In the genomic region with DNA sequence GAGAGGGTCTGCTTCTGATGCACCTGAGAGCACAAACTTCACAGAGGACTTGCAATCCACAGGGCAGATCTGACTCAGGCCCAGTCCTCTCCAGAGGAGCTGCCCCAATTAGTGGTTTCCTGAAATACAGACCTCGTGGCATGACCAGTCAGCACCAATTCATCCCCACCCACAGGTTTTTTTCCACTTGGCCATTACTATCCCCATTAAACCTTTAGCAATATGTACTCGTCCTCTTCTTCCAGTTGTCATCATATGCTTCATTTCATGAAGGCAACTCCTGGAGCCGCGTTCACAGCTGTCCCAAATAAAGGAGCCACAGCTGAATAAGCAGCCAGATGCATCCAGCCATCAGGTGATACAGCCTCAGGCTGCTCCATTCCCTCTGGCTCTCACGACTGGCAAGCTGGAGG, we compare ENCODE assay signal across 12 cellular contexts.
DNase-seq lines count a peak whose midpoint lies in the region; ATAC-seq and TF ChIP-seq lines count a peak whose summit lies in the region.
"Had no signal": no experiment of that assay in that cellular context is flagged by ENCODE, and none has a peak within 500 bp of the region (broad histone marks: within the 10 kb centered on the region; RNA-seq: fewer than 3 reads in every experiment).

No MANE protein-coding gene starts in this region.

- 67% methylated on average over 5 of the region's 5 CpGs for WGBS in mammary epithelial cell (ENCODE audit: low coverage, missing lambda C conversion rate)

- no peaks in the 10 kb centered on the region for H4K20me1 ChIP-seq in mammary epithelial cell (ENCODE audit: insufficient read depth, low read length)

- H3K27ac Mint-ChIP-seq in osteocyte (ENCODE audit: unreplicated experiment) (peak overlapping the region; percentile 68), WTC11 (no peak overlapping the region)
- H3K27ac Mint-ChIP-seq: stimulated activated naive B cell treated with anti-CD40 and anti-IgM and Interleukin-4, amounts not matched to agents 10 μg/mL and 1 μg/mL and 100 μg/mL, for 72 hours had no signal

- in situ Hi-C loops in mammary epithelial cell (cut with MboI; ENCODE audit: low sequenced_read_pairs in 2 of 2), result no loop called here

- no peaks in the 10 kb centered on the region for H3K9me3 Mint-ChIP-seq in osteocyte (ENCODE audit: unreplicated experiment)
- H3K9me3 Mint-ChIP-seq in WTC11, result peaks cover 10% of the 10 kb centered on the region
- H3K9me3 Mint-ChIP-seq: stimulated activated naive B cell treated with anti-CD40 and anti-IgM and Interleukin-4, amounts not matched to agents 10 μg/mL and 1 μg/mL and 100 μg/mL, for 72 hours had no signal

- H3K27me3 ChIP-seq in mammary epithelial cell (ENCODE audit: insufficient read depth, low read length), result no peaks in the 10 kb centered on the region

- no peaks in the 10 kb centered on the region for H3K36me3 ChIP-seq in mammary epithelial cell (ENCODE audit: insufficient read depth, low read length)
- H3K36me3 ChIP-seq: WERI-Rb-1 had no signal

- no peaks in the 10 kb centered on the region for H3K36me3 Mint-ChIP-seq in osteocyte (ENCODE audit: unreplicated experiment)
- H3K36me3 Mint-ChIP-seq in WTC11, result no peaks in the 10 kb centered on the region
- H3K36me3 Mint-ChIP-seq: stimulated activated naive B cell treated with anti-CD40 and anti-IgM and Interleukin-4, amounts not matched to agents 10 μg/mL and 1 μg/mL and 100 μg/mL, for 72 hours had no signal

- peak overlapping the region; percentile 25 for H3K4me2 ChIP-seq in mammary epithelial cell (ENCODE audit: insufficient read depth, low read depth, low read length)

- H3K4me3 Mint-ChIP-seq in osteocyte (ENCODE audit: unreplicated experiment), result no peak overlapping the region
- no peak overlapping the region for H3K4me3 Mint-ChIP-seq in WTC11
- H3K4me3 Mint-ChIP-seq: stimulated activated naive B cell treated with anti-CD40 and anti-IgM and Interleukin-4, amounts not matched to agents 10 μg/mL and 1 μg/mL and 100 μg/mL, for 72 hours had no signal

- H3K27me3 Mint-ChIP-seq in osteocyte (ENCODE audit: unreplicated experiment) (no peaks in the 10 kb centered on the region), WTC11 (ENCODE audit: low read depth) (no peaks in the 10 kb centered on the region)

- no peak overlapping the region for H3K9ac ChIP-seq in mammary epithelial cell (ENCODE audit: insufficient read depth, low read length)

- DNase-seq in EL (peak; percentile 52), NCI-H69 (lab: John Stamatoyannopoulos, UW) (peak; percentile 94), mammary epithelial cell (peak; percentile 76), osteocyte (ENCODE audit: extremely low spot score, unreplicated experiment) (no peak), globus pallidus (ENCODE audit: low spot score) (no peak), NCI-H510A treated with DMSO at 0.1 percent for 48 hours (lab: John Stamatoyannopoulos, UW) (no peak), WTC11 (ENCODE audit: low spot score) (no peak), NCI-H1694 (lab: John Stamatoyannopoulos, UW) (no peak)
- DNase-seq: dermis blood vessel endothelial cell; stimulated activated CD4-positive, alpha-beta T cell treated with anti-CD3 and anti-CD28 coated beads, Interleukin-15, amount 100 ng/mL, for 24 hours; stimulated activated naive B cell treated with anti-CD40 and anti-IgM and Interleukin-4, amounts not matched to agents 10 μg/mL and 1 μg/mL and 100 μg/mL, for 72 hours; WERI-Rb-1 had no signal

- no peak overlapping the region for H3K27ac ChIP-seq in mammary epithelial cell (ENCODE audit: insufficient read depth, low read depth, low read length)
- H3K27ac ChIP-seq: WERI-Rb-1 had no signal

- peaks cover 42% of the 10 kb centered on the region for H3K4me1 Mint-ChIP-seq in osteocyte (ENCODE audit: unreplicated experiment)
- peaks cover 7% of the 10 kb centered on the region for H3K4me1 Mint-ChIP-seq in WTC11
- H3K4me1 Mint-ChIP-seq: stimulated activated naive B cell treated with anti-CD40 and anti-IgM and Interleukin-4, amounts not matched to agents 10 μg/mL and 1 μg/mL and 100 μg/mL, for 72 hours had no signal

- BruUV-seq in mammary epithelial cell (replicated peaks; lab: Mats Ljungman, UMichigan), result no TSS peak

- intact Hi-C loops in mammary epithelial cell (cut with micrococcal nuclease), result no loop called here

- peak overlapping the region; percentile 71 for H2AFZ ChIP-seq in mammary epithelial cell (ENCODE audit: low read depth, low read length)

- no peaks in the 10 kb centered on the region for H3K9me3 ChIP-seq in mammary epithelial cell (replicated peaks; ENCODE audit: insufficient read depth, low read length)

- H3K4me3 ChIP-seq in mammary epithelial cell (replicated peaks in 1 of 3; ENCODE audit: insufficient read depth in 1 of 3, low read depth in 2 of 3, low read length in 3 of 3), result no peak overlapping the region

- CTCF ChIA-PET in mammary epithelial cell (lab: Charles Lee; ENCODE audit: low non-redundant PET) (interaction anchor here (0.8 kb wide), 1 partner anchor 9 kb away, joined by 3 read pairs; no protein-coding TSS in a partner anchor), WTC11 (lab: Charles Lee) (interaction anchor here (1.5 kb wide), 2 partner anchors 9 to 55 kb away, joined by 3 read pairs; no protein-coding TSS in a partner anchor)

- POLR2A ChIA-PET in WTC11 (lab: Charles Lee), result no interaction called here

- peaks cover 8% of the 10 kb centered on the region for H3K4me1 ChIP-seq in mammary epithelial cell (ENCODE audit: insufficient read depth, low read length)

- H3K79me2 ChIP-seq in mammary epithelial cell (ENCODE audit: insufficient read depth, low read length), result no peaks in the 10 kb centered on the region

- no peak for ATAC-seq in WTC11
- ATAC-seq: stimulated activated naive B cell treated with anti-CD40 and anti-IgM and Interleukin-4, amounts not matched to agents 10 μg/mL and 1 μg/mL and 100 μg/mL, for 72 hours had no signal

- TF ChIP-seq CTCF in mammary epithelial cell (conservative IDR thresholded peaks at IDR 0.05 in 1 of 2, IDR thresholded peaks at IDR 0.05 in 1 of 2; ENCODE audit: extremely low read depth in 1 of 2, insufficient read depth in 1 of 2, low read depth in 1 of 2, low read length in 2 of 2) (no peak), osteocyte (IDR thresholded peaks at IDR 0.05) (no peak), WTC11 (IDR thresholded peaks at IDR 0.05) (no peak)

- dilution Hi-C loops in mammary epithelial cell (cut with HindIII; ENCODE audit: low sequenced_read_pairs), result no loop called here

TF ChIP-seq in WTC11, 78 proteins besides CTCF, POLR2A, EP300 and RAD21 (continues in another document):
- TF ChIP-seq AR (CRISPR knock-in tag; IDR thresholded peaks at IDR 0.05), result no peak
- no peak for TF ChIP-seq NFYB (CRISPR knock-in tag; conservative IDR thresholded peaks at IDR 0.05; ENCODE audit: low read depth)
- no peak for TF ChIP-seq E2F1 (CRISPR knock-in tag; IDR thresholded peaks at IDR 0.05)
- no peak for TF ChIP-seq NR3C1 (CRISPR knock-in tag; conservative IDR thresholded peaks at IDR 0.05; ENCODE audit: low read depth)
- no peak for TF ChIP-seq FOXP1 (CRISPR knock-in tag; IDR thresholded peaks at IDR 0.05; ENCODE audit: borderline replicate concordance)
- no peak for TF ChIP-seq STAT6 (CRISPR knock-in tag; conservative IDR thresholded peaks at IDR 0.05; ENCODE audit: low read depth)

Comparison
In these comparisons a context has a peak if more than half of its experiments do, and no peak if none do; other contexts are left out.
1. DNase-seq: peak in EL (single experiment), NCI-H69 (single experiment) and mammary epithelial cell (single experiment); none in osteocyte (single experiment), globus pallidus (single experiment), NCI-H510A treated with DMSO at 0.1 percent for 48 hours (single experiment), WTC11 (single experiment) and NCI-H1694 (single experiment).